In genomic region chr3:16396202-16396601, GRCh38 we compare ENCODE assay signal across 15 cellular contexts.
"Had no signal": no experiment of that assay in that cellular context is flagged by ENCODE, and none has a peak within 500 bp of the region (broad histone marks: within the 10 kb centered on the region; RNA-seq: fewer than 3 reads in every experiment).

No MANE protein-coding gene starts in this region.

- DNase-seq: activated CD4-positive, alpha-beta T cell treated with anti-CD3 and anti-CD28 coated beads, Interleukin-2, amount 50 U/mL, for 4 hours; activated effector memory CD4-positive, alpha-beta T cell treated with anti-CD3 and anti-CD28 coated beads, Interleukin-2, amount 50 U/mL, for 16 hours; activated naive CD4-positive, alpha-beta T cell treated with anti-CD3 and anti-CD28 coated beads, Interleukin-2, amount 50 U/mL, for 16 hours; activated T-cell treated with anti-CD3 and anti-CD28 coated beads, Interleukin-2, amount 50 U/mL, for 72 hours; aorta; endodermal cell; heart right ventricle; occipital lobe; posterior cingulate gyrus; retina; stimulated activated naive CD8-positive, alpha-beta T cell treated with anti-CD3 and anti-CD28 coated beads, Interleukin-15, amount 100 ng/mL, for 72 hours; trophoblast cell had no signal

- H3K27me3 ChIP-seq: breast epithelium, heart right ventricle, suprapubic skin had no signal

- H3K27ac ChIP-seq: breast epithelium, suprapubic skin had no signal

- H3K36me3 ChIP-seq: breast epithelium, suprapubic skin had no signal

- H3K9me3 ChIP-seq: breast epithelium, heart right ventricle, suprapubic skin had no signal

- H3K4me3 ChIP-seq: breast epithelium, heart right ventricle, lung, suprapubic skin had no signal

- H3K4me1 ChIP-seq: breast epithelium had no signal

- ATAC-seq: activated T-cell treated with anti-CD3 and anti-CD28 coated beads, Interleukin-2, amount 50 U/mL, for 72 hours; stimulated activated naive CD8-positive, alpha-beta T cell treated with anti-CD3 and anti-CD28 coated beads, Interleukin-15, amount 100 ng/mL, for 72 hours had no signal
